Comparison of ENCODE assay signal across 29 cellular contexts in genomic region chr16:70480127-70481105, GRCh38. TPM values are rescaled to one million over a fixed set of nuclear protein-coding genes. Genes with fewer than 3 reads are reported as not detected.
DNase-seq lines count a peak whose midpoint lies in the region; ATAC-seq and TF ChIP-seq lines count a peak whose summit lies in the region.
"Had no signal": no experiment of that assay in that cellular context is flagged by ENCODE, and none has a peak within 500 bp of the region (broad histone marks: within the 10 kb centered on the region; RNA-seq: fewer than 3 reads in every experiment).

No MANE protein-coding gene starts in this region.

- DNase-seq in heart right ventricle = no peak
- no peak for DNase-seq in right cardiac atrium
- DNase-seq in MG63 = peak; percentile 22
- no peak for DNase-seq in Panc1 (ENCODE audit: low read depth, low spot score)
- no peak for DNase-seq in psoas muscle
- DNase-seq in activated CD8-positive, alpha-beta memory T cell treated with anti-CD3 and anti-CD28 coated beads for 24 hours = no peak
- no peak for DNase-seq in PC-3
- DNase-seq in GM23248 = no peak
- DNase-seq: activated CD4-positive, alpha-beta T cell treated with anti-CD3 and anti-CD28 coated beads, Interleukin-2, amount 50 U/mL, for 4 hours; activated naive CD4-positive, alpha-beta T cell treated with Interleukin-2 at 50 U/mL for 16 hours; anterior cingulate cortex; effector CD4-positive, alpha-beta T cell; foreskin melanocyte; hypothalamus; Karpas-422; mesendoderm; NCI-H1092 treated with DMSO at 0.1 percent for 48 hours; NCI-H2081 treated with DMSO at 0.1 percent for 48 hours; NCI-H526 treated with DMSO at 0.1 percent for 48 hours; pancreas; PC-9; sigmoid colon; stimulated activated naive CD4-positive, alpha-beta T cell treated with Interleukin-2 at 50 U/mL for 16 hours; tibial artery; WERI-Rb-1 had no signal

- 87 to 93% methylated on average over 17 of the region's 17 CpGs for WGBS in heart right ventricle, 2 donors
- WGBS in right cardiac atrium = 94% methylated on average over 17 of the region's 17 CpGs
- WGBS in psoas muscle, 3 donors = 86 to 95% (median 87%) methylated on average over 17 of the region's 17 CpGs
- 94% methylated on average over 16 to 17 of the region's 17 CpGs for WGBS in GM23248 (ENCODE audit: low coverage in 1 of 2, low lambda C conversion rate in 2 of 2, missing lambda C conversion rate in 2 of 2), 2 experiments

- BruUV-seq in Panc1 (replicated peaks; lab: Mats Ljungman, UMichigan) (TSS peak; percentile 57), PC-3 (replicated peaks; lab: Mats Ljungman, UMichigan) (no TSS peak)

- H3K27ac ChIP-seq in heart right ventricle = peak overlapping the region in 8 of 10 donors; percentile 25 to 79 (median 68)
- H3K27ac ChIP-seq in right cardiac atrium (ENCODE audit: low read length) = no peak overlapping the region
- no peak overlapping the region for H3K27ac ChIP-seq in Panc1 (ENCODE audit: low read length)
- H3K27ac ChIP-seq in psoas muscle = peak overlapping the region; percentile 50
- no peak overlapping the region for H3K27ac ChIP-seq in PC-3 (ENCODE audit: low read length)
- no peak overlapping the region for H3K27ac ChIP-seq in GM23248
- H3K27ac ChIP-seq: C4-2B, pancreas, PC-9, sigmoid colon, SK-N-MC, tibial artery, WERI-Rb-1 had no signal

- H3K79me2 ChIP-seq in PC-3 (ENCODE audit: low read length) (no peaks in the 10 kb centered on the region), GM23248 (ENCODE audit: insufficient read depth) (no peaks in the 10 kb centered on the region)

- H3K36me3 ChIP-seq in heart right ventricle (peaks cover 0 to 92% (median 21%) of the 10 kb centered on the region in 9 donors), MG63 (peaks cover 5% of the 10 kb centered on the region), Panc1 (ENCODE audit: control insufficient read depth, insufficient read depth, low read length) (no peaks in the 10 kb centered on the region), psoas muscle (ENCODE audit: insufficient read depth in 1 of 2, low read depth in 1 of 2) (peaks cover 2 to 78% of the 10 kb centered on the region in 2 donors), PC-3 (ENCODE audit: low read depth, low read length) (peaks cover 4% of the 10 kb centered on the region), GM23248 (ENCODE audit: low read depth) (no peaks in the 10 kb centered on the region; the same call in 1 of the 2 replicates)

- in situ Hi-C loops in Panc1 (cut with HindIII; ENCODE audit: low pct_unique_long_range_greater_than_20kb, low sequenced_read_pairs) (no loop called here), GM23248 (cut with MboI) (no loop called here)

- CTCF ChIA-PET in Panc1 (lab: Charles Lee) = no interaction called here
- CTCF ChIA-PET in PC-3 (lab: Charles Lee) = no interaction called here

- no peak overlapping the region for H3K4me2 ChIP-seq in PC-3 (ENCODE audit: low read length)
- no peak overlapping the region for H3K4me2 ChIP-seq in GM23248 (ENCODE audit: unreplicated experiment)
- H3K4me2 ChIP-seq: PC-9 had no signal

- peak in 1 of 8 donors; percentile 7 for ATAC-seq in heart right ventricle
- ATAC-seq in right cardiac atrium = no peak
- no peak for ATAC-seq in Panc1
- ATAC-seq in psoas muscle = no peak
- no peak for ATAC-seq in PC-3
- ATAC-seq: GM12878; naive thymus-derived CD8-positive, alpha-beta T cell had no signal

- H3K9me2 ChIP-seq in PC-3 (replicated peaks; ENCODE audit: low read length) (no peaks in the 10 kb centered on the region), GM23248 (ENCODE audit: insufficient read depth) (no peaks in the 10 kb centered on the region)

- H3K4me3 ChIP-seq in heart right ventricle = no peak overlapping the region
- H3K4me3 ChIP-seq in right cardiac atrium (ENCODE audit: low read length) = no peak overlapping the region
- H3K4me3 ChIP-seq in MG63 = no peak overlapping the region
- H3K4me3 ChIP-seq in Panc1 (ENCODE audit: low read depth in 2 of 2, low read length in 2 of 2) = no peak overlapping the region
- H3K4me3 ChIP-seq in psoas muscle = no peak overlapping the region
- no peak overlapping the region for H3K4me3 ChIP-seq in PC-3 (ENCODE audit: low read length)
- no peak overlapping the region for H3K4me3 ChIP-seq in GM23248
- H3K4me3 ChIP-seq: GM12878, pancreas, PC-9, sigmoid colon, SK-N-MC, tibial artery had no signal

- POLR2A ChIA-PET in Panc1 (lab: Charles Lee) = no interaction called here
- POLR2A ChIA-PET in PC-3 (lab: Charles Lee; ENCODE audit: unreplicated experiment) = no interaction called here

- H3K27me3 ChIP-seq in heart right ventricle (no peaks in the 10 kb centered on the region), right cardiac atrium (ENCODE audit: control insufficient read depth, insufficient read depth) (no peaks in the 10 kb centered on the region), MG63 (no peaks in the 10 kb centered on the region), Panc1 (ENCODE audit: control insufficient read depth, insufficient read depth, low read length) (no peaks in the 10 kb centered on the region), psoas muscle (ENCODE audit: insufficient read depth in 3 of 3, low read length in 2 of 3) (no peaks in the 10 kb centered on the region), PC-3 (ENCODE audit: low read length) (no peaks in the 10 kb centered on the region), GM23248 (replicated peaks; ENCODE audit: insufficient read depth) (no peaks in the 10 kb centered on the region)
- H3K27me3 ChIP-seq: pancreas, sigmoid colon, tibial artery had no signal

- intact Hi-C loops in heart right ventricle (cut with DNase I) = no loop called here
- intact Hi-C loops in right cardiac atrium (cut with DNase I) = no loop called here
- intact Hi-C loops in Panc1 (cut with micrococcal nuclease; ENCODE audit: unreplicated experiment) = no loop called here
- intact Hi-C loops in psoas muscle (cut with DNase I) = no loop called here
- intact Hi-C loops in PC-3 (cut with micrococcal nuclease) = no loop called here

- no peak overlapping the region for H2AFZ ChIP-seq in PC-3 (ENCODE audit: low read length)
- no peak overlapping the region for H2AFZ ChIP-seq in GM23248
- H2AFZ ChIP-seq: PC-9 had no signal

- no peak for TF ChIP-seq CTCF in heart right ventricle (IDR thresholded peaks at IDR 0.05)
- no peak for TF ChIP-seq CTCF in Panc1 (IDR thresholded peaks at IDR 0.05)
- no peak for TF ChIP-seq CTCF in psoas muscle (IDR thresholded peaks at IDR 0.05)
- no peak for TF ChIP-seq CTCF in PC-3 (conservative IDR thresholded peaks at IDR 0.05; ENCODE audit: low read depth, low read length)

- no peaks in the 10 kb centered on the region for H3F3A ChIP-seq in PC-3 (ENCODE audit: low read length, unreplicated experiment)
- H3F3A ChIP-seq in GM23248 (ENCODE audit: insufficient read depth) = peaks cover 22% of the 10 kb centered on the region

- H3K9me3 ChIP-seq in heart right ventricle (no peaks in the 10 kb centered on the region), right cardiac atrium (ENCODE audit: control insufficient read depth, low read length) (no peaks in the 10 kb centered on the region), MG63 (no peaks in the 10 kb centered on the region), Panc1 (ENCODE audit: control insufficient read depth, insufficient read depth, low read depth, low read length) (no peaks in the 10 kb centered on the region), psoas muscle (no peaks in the 10 kb centered on the region), PC-3 (ENCODE audit: low read length) (no peaks in the 10 kb centered on the region), GM23248 (ENCODE audit: low read depth) (no peaks in the 10 kb centered on the region)
- H3K9me3 ChIP-seq: pancreas, sigmoid colon, tibial artery had no signal

- peaks cover 0 to 36% (median 33%) of the 10 kb centered on the region in 9 donors for H3K4me1 ChIP-seq in heart right ventricle
- H3K4me1 ChIP-seq in right cardiac atrium (ENCODE audit: control insufficient read depth, insufficient read depth, low read length) = no peaks in the 10 kb centered on the region
- peaks cover 11% of the 10 kb centered on the region for H3K4me1 ChIP-seq in Panc1 (ENCODE audit: control insufficient read depth, insufficient read depth, low read length)
- H3K4me1 ChIP-seq in psoas muscle = peaks cover 19% of the 10 kb centered on the region
- H3K4me1 ChIP-seq in PC-3 (ENCODE audit: insufficient read depth, low read length) = peaks cover 28% of the 10 kb centered on the region
- peaks cover 24% of the 10 kb centered on the region for H3K4me1 ChIP-seq in GM23248 (ENCODE audit: insufficient read depth)

- no peak overlapping the region for H3K9ac ChIP-seq in PC-3 (ENCODE audit: low read length)
- no peak overlapping the region for H3K9ac ChIP-seq in GM23248

- H4K20me1 ChIP-seq in PC-3 (ENCODE audit: low read length) (no peaks in the 10 kb centered on the region), GM23248 (ENCODE audit: insufficient read depth) (no peaks in the 10 kb centered on the region)

RNA-seq across cellular contexts. Expression of gene FCSK, which starts 26.0 kb away (rescaled TPM):
- 10 to 100 TPM in 2 of 10 donors, 1 to 10 TPM in 8; 6.5 to 12.6 (median 9.0) TPM for total RNA-seq in heart right ventricle
- 10 to 100 TPM in 1 of 2 donors, 1 to 10 TPM in 1; 6.3 to 15.4 TPM for polyA plus RNA-seq in heart right ventricle
- total RNA-seq in right cardiac atrium = 10 to 100 TPM; 10.4 to 12.3 (median 11.7) TPM
- polyA plus RNA-seq in right cardiac atrium = 8.3 TPM
- 1.0 and 6.3 TPM in 2 replicates for total RNA-seq in MG63 (2014; rRNA removed; shearing (Covaris generic); ENCODE audit: low replicate concordance)
- 16.9 TPM for total RNA-seq in Panc1 (2021; ENCODE audit: unreplicated experiment)
- polyA plus RNA-seq in Panc1 (2012; ENCODE audit: insufficient read length) = 17.4 TPM
- total RNA-seq in psoas muscle = 10 to 100 TPM in 2 of 4 donors, 1 to 10 TPM in 2; 4.9 to 11.0 (median 9.3) TPM
- 1 to 10 TPM; 5.7 to 8.0 (median 6.0) TPM for polyA plus RNA-seq in psoas muscle
- 9.7 and 11.7 TPM in 2 replicates for total RNA-seq in PC-3 (2014; rRNA removed)
- 6.1 and 6.8 TPM in 2 replicates for total RNA-seq in GM23248 (2014; rRNA removed; shearing (Covaris generic))
- polyA plus RNA-seq in GM23248 (2016; fragmentation: Nextera tagmentation; extraction: Ambion mirVana) = 2.2 and 2.6 TPM in 2 replicates

RNA-seq across cellular contexts. Expression of gene ST3GAL2, which starts 41.5 kb away (rescaled TPM):
- total RNA-seq in heart right ventricle (10 to 100 TPM; 15.1 to 37.1 (median 20.9) TPM), right cardiac atrium (10 to 100 TPM; 15.4 to 21.3 (median 19.9) TPM), Panc1 (2021; ENCODE audit: unreplicated experiment) (84.2 TPM), psoas muscle (10 to 100 TPM; 16.8 to 33.0 (median 22.6) TPM), PC-3 (2014; rRNA removed) (9.3 and 9.8 TPM in 2 replicates)
- polyA plus RNA-seq in heart right ventricle (10 to 100 TPM in 1 of 2 donors, 1 to 10 TPM in 1; 8.0 to 10.8 TPM), right cardiac atrium (13.3 TPM), psoas muscle (10 to 100 TPM in 1 of 3 donors, 1 to 10 TPM in 2; 7.0 to 19.8 (median 8.9) TPM), GM23248 (2016; fragmentation: Nextera tagmentation; extraction: Ambion mirVana) (10.8 and 13.3 TPM in 2 replicates)
- total RNA-seq in MG63 (2014; rRNA removed; shearing (Covaris generic); ENCODE audit: low replicate concordance) = 8.9 and 9.2 TPM in 2 replicates
- 64.2 TPM for polyA plus RNA-seq in Panc1 (2012; ENCODE audit: insufficient read length)
- total RNA-seq in GM23248 (2014; rRNA removed; shearing (Covaris generic)) = 28.8 and 32.5 TPM in 2 replicates

RNA-seq across cellular contexts. Expression of gene COG4, which starts 42.9 kb away (rescaled TPM):
- 10 to 100 TPM; 33.3 to 56.8 (median 40.7) TPM for total RNA-seq in heart right ventricle
- 10 to 100 TPM; 29.3 to 32.7 TPM for polyA plus RNA-seq in heart right ventricle
- 10 to 100 TPM; 30.7 to 40.8 (median 37.3) TPM for total RNA-seq in right cardiac atrium
- polyA plus RNA-seq in right cardiac atrium = 29.2 TPM
- total RNA-seq in MG63 (2014; rRNA removed; shearing (Covaris generic); ENCODE audit: low replicate concordance) = 48.5 and 61.4 TPM in 2 replicates
- 45.4 TPM for total RNA-seq in Panc1 (2021; ENCODE audit: unreplicated experiment)
- 36.2 TPM for polyA plus RNA-seq in Panc1 (2012; ENCODE audit: insufficient read length)
- 10 to 100 TPM; 41.7 to 77.8 (median 64.9) TPM for total RNA-seq in psoas muscle
- 10 to 100 TPM; 29.1 to 80.3 (median 41.4) TPM for polyA plus RNA-seq in psoas muscle
- 35.5 and 56.4 TPM in 2 replicates for total RNA-seq in PC-3 (2014; rRNA removed)
- 66.4 and 83.2 TPM in 2 replicates for total RNA-seq in GM23248 (2014; rRNA removed; shearing (Covaris generic))
- polyA plus RNA-seq in GM23248 (2016; fragmentation: Nextera tagmentation; extraction: Ambion mirVana) = 59.0 and 60.6 TPM in 2 replicates

RNA-seq across cellular contexts. Expression of gene SF3B3, which starts 43.2 kb away (rescaled TPM):
- total RNA-seq in heart right ventricle = 100 to 1,000 TPM; 121 to 188 (median 163) TPM
- polyA plus RNA-seq in heart right ventricle = 10 to 100 TPM; 45.4 to 71.4 TPM
- 100 to 1,000 TPM; 138 to 154 (median 144) TPM for total RNA-seq in right cardiac atrium
- polyA plus RNA-seq in right cardiac atrium = 67.5 TPM
- total RNA-seq in MG63 (2014; rRNA removed; shearing (Covaris generic); ENCODE audit: low replicate concordance) = 23.0 and 35.7 TPM in 2 replicates
- 253 TPM for total RNA-seq in Panc1 (2021; ENCODE audit: unreplicated experiment)
- 155 TPM for polyA plus RNA-seq in Panc1 (2012; ENCODE audit: insufficient read length)
- total RNA-seq in psoas muscle = 100 to 1,000 TPM; 145 to 178 (median 157) TPM
- polyA plus RNA-seq in psoas muscle = 100 to 1,000 TPM in 1 of 3 donors, 10 to 100 TPM in 2; 50.0 to 117 (median 59.9) TPM
- total RNA-seq in PC-3 (2014; rRNA removed) = 133 and 181 TPM in 2 replicates
- total RNA-seq in GM23248 (2014; rRNA removed; shearing (Covaris generic)) = 69.3 and 166 TPM in 2 replicates
- 185 TPM in 2 replicates for polyA plus RNA-seq in GM23248 (2016; fragmentation: Nextera tagmentation; extraction: Ambion mirVana)

Comparison
In these comparisons a context has a peak if more than half of its experiments do, and no peak if none do; other contexts are left out.
1. H3K27ac ChIP-seq: peak in heart right ventricle (8 of 10) and psoas muscle (single experiment); none in right cardiac atrium (single experiment), Panc1 (single experiment), PC-3 (single experiment) and GM23248 (single experiment).